Comparison of ENCODE assay signal across 29 cellular contexts in the genomic region with DNA sequence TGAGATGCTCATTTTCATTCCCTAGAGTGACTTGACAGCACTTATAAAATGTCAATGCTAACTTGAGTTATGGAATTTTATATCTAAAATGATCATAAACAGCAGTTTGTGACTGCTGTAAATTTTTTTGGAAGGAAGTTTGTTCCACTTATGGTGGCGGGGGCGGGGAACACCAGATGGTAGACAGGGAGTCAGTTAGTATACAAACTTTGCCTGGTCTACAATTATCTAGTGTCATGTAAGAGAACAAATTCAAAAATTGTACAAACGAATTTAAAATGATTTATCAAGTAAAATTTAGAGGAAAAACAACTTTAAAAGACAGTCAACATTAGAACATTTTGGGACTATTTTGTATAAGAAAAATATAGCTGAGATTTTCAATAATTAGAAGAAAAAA. TPM values are rescaled to one million over a fixed set of nuclear protein-coding genes. Genes with fewer than 3 reads are reported as not detected.
DNase-seq lines count a peak whose midpoint lies in the region; ATAC-seq, FAIRE-seq and TF ChIP-seq lines count a peak whose summit lies in the region.
"Had no signal": no experiment of that assay in that cellular context is flagged by ENCODE, and none has a peak within 500 bp of the region (broad histone marks: within the 10 kb centered on the region; RNA-seq: fewer than 3 reads in every experiment).

No MANE protein-coding gene starts in this region.

- H3K9me3 Mint-ChIP-seq in astrocyte (ENCODE audit: unreplicated experiment): peaks cover 3% of the 10 kb centered on the region
- peaks cover 7% of the 10 kb centered on the region for H3K9me3 Mint-ChIP-seq in nephron progenitor cell
- H3K9me3 Mint-ChIP-seq: activated CD4-positive, alpha-beta memory T cell treated with anti-CD3 and anti-CD28 coated beads for 36 hours; activated naive CD4-positive, alpha-beta T cell treated with anti-CD3 and anti-CD28 coated beads, Interleukin-2, amount 50 U/mL, for 24 hours; activated T-helper 17 cell treated with anti-CD3 and anti-CD28 coated beads, Interleukin-2, amount 50 U/mL, for 72 hours; stimulated activated naive CD8-positive, alpha-beta T cell treated with anti-CD3 and anti-CD28 coated beads, Interleukin-15, Interleukin-2, amounts not matched to agents 100 ng/mL and 50 ng/mL, for 24 hours; T-helper 1 cell treated with Interleukin-12 subunit alpha and Interleukin-12 subunit beta and Interleukin-4 antibody, amounts not matched to agents 30 μg/mL and 1 μg/mL, for 36 hours had no signal

- no peak for FAIRE-seq in astrocyte (lab: Jason Lieb, UNC)
- FAIRE-seq: GM18507, pancreas, small intestine, TTC549 had no signal

- H3K4me3 ChIP-seq in Loucy (ENCODE audit: low read length, poor library complexity, severe bottlenecking) (no peak overlapping the region), astrocyte (ENCODE audit: insufficient read depth, low read depth, low read length) (no peak overlapping the region)
- H3K4me3 ChIP-seq: cardiac muscle cell, esophagus muscularis mucosa, pancreas, SJSA1 had no signal

- no peak for TF ChIP-seq CTCF in Loucy (conservative IDR thresholded peaks at IDR 0.05; ENCODE audit: low read length)
- no peak for TF ChIP-seq CTCF in astrocyte (IDR thresholded peaks at IDR 0.05; ENCODE audit: insufficient read depth, low read depth, low read length)
- TF ChIP-seq CTCF in nephron progenitor cell (IDR thresholded peaks at IDR 0.05): no peak

- no peaks in the 10 kb centered on the region for H3K9me2 ChIP-seq in Loucy (replicated peaks; ENCODE audit: low read depth, low read length)

- H3F3A ChIP-seq in Loucy (ENCODE audit: low read depth): no peaks in the 10 kb centered on the region

- H3K36me3 ChIP-seq in Loucy (ENCODE audit: insufficient read depth, low read length) (no peaks in the 10 kb centered on the region), astrocyte (ENCODE audit: insufficient read depth, low read length) (no peaks in the 10 kb centered on the region)
- H3K36me3 ChIP-seq: cardiac muscle cell, esophagus muscularis mucosa, pancreas, SJSA1 had no signal

- H3K9ac ChIP-seq in Loucy (ENCODE audit: low read depth, low read length, poor library complexity, severe bottlenecking) (no peak overlapping the region), astrocyte (ENCODE audit: low read length) (no peak overlapping the region)

- ATAC-seq in HG03457 (IDR thresholded peaks at IDR 0.05; ENCODE audit: unreplicated experiment) (no peak), HG03095 (IDR thresholded peaks at IDR 0.05; ENCODE audit: unreplicated experiment) (no peak)
- ATAC-seq: activated CD4-positive, CD25-positive, alpha-beta regulatory T cell treated with anti-CD3 and anti-CD28 coated beads, Interleukin-2, amount 50 U/mL, for 24 hours; activated T-helper 17 cell treated with anti-CD3 and anti-CD28 coated beads, Interleukin-2, amount 50 U/mL, for 72 hours; foreskin keratinocyte; pancreas had no signal

- DNase-seq in DMS 273 treated with DMSO at 0.1 percent for 48 hours (lab: John Stamatoyannopoulos, UW) (peak; percentile 51), astrocyte (ENCODE audit: low read depth) (no peak), nephron progenitor cell (no peak)
- no peak for DNase-seq in activated naive CD4-positive, alpha-beta T cell treated with Interleukin-2 at 50 U/mL for 16 hours
- DNase-seq: ACHN; activated CD4-positive, alpha-beta memory T cell treated with anti-CD3 and anti-CD28 coated beads for 36 hours; activated CD8-positive, alpha-beta memory T cell treated with anti-CD3 and anti-CD28 coated beads, Interleukin-2, amount 50 U/mL, for 48 hours; DND-41; foreskin keratinocyte; immature natural killer cell; mesenchymal stem cell; naive B cell; pancreas had no signal

- H3K36me3 Mint-ChIP-seq in astrocyte (ENCODE audit: low read depth, unreplicated experiment) (no peaks in the 10 kb centered on the region), nephron progenitor cell (ENCODE audit: low read depth) (no peaks in the 10 kb centered on the region)
- H3K36me3 Mint-ChIP-seq: activated CD4-positive, alpha-beta memory T cell treated with anti-CD3 and anti-CD28 coated beads for 36 hours; activated naive CD4-positive, alpha-beta T cell treated with anti-CD3 and anti-CD28 coated beads, Interleukin-2, amount 50 U/mL, for 24 hours had no signal

- H3K27ac Mint-ChIP-seq in astrocyte (ENCODE audit: unreplicated experiment) (peak overlapping the region; percentile 20), nephron progenitor cell (no peak overlapping the region)
- H3K27ac Mint-ChIP-seq: activated CD4-positive, alpha-beta memory T cell treated with anti-CD3 and anti-CD28 coated beads for 36 hours; activated naive CD4-positive, alpha-beta T cell treated with anti-CD3 and anti-CD28 coated beads, Interleukin-2, amount 50 U/mL, for 24 hours; activated T-helper 17 cell treated with anti-CD3 and anti-CD28 coated beads, Interleukin-2, amount 50 U/mL, for 72 hours; endodermal cell; immature natural killer cell; naive B cell; stimulated activated naive CD8-positive, alpha-beta T cell treated with anti-CD3 and anti-CD28 coated beads, Interleukin-15, Interleukin-2, amounts not matched to agents 100 ng/mL and 50 ng/mL, for 24 hours; T-helper 1 cell treated with Interleukin-12 subunit alpha and Interleukin-12 subunit beta and Interleukin-4 antibody, amounts not matched to agents 30 μg/mL and 1 μg/mL, for 36 hours had no signal

- peaks cover 18% of the 10 kb centered on the region for H3K27me3 Mint-ChIP-seq in astrocyte (ENCODE audit: low read depth, unreplicated experiment)
- H3K27me3 Mint-ChIP-seq in nephron progenitor cell (ENCODE audit: low read depth, poor library complexity): peaks cover 21% of the 10 kb centered on the region

- no peak overlapping the region for H3K4me2 ChIP-seq in Loucy (ENCODE audit: low read depth, low read length, poor library complexity, severe bottlenecking)
- no peak overlapping the region for H3K4me2 ChIP-seq in astrocyte (ENCODE audit: low read length)

- no peaks in the 10 kb centered on the region for H4K20me1 ChIP-seq in Loucy (ENCODE audit: insufficient read depth, low read length, poor library complexity, severe bottlenecking)
- H4K20me1 ChIP-seq in astrocyte (ENCODE audit: insufficient read depth, low read length): no peaks in the 10 kb centered on the region

- H3K9me3 ChIP-seq in Loucy (ENCODE audit: insufficient read depth, low read depth, low read length) (no peaks in the 10 kb centered on the region; the same call in 1 of the 2 replicates), astrocyte (ENCODE audit: insufficient read depth, low read depth, low read length) (no peaks in the 10 kb centered on the region)
- H3K9me3 ChIP-seq: esophagus muscularis mucosa, pancreas, SJSA1 had no signal

- H3K27ac ChIP-seq in astrocyte (ENCODE audit: low read depth, low read length): no peak overlapping the region
- H3K27ac ChIP-seq: cardiac muscle cell, esophagus muscularis mucosa, foreskin keratinocyte, HL-60, pancreas, SJSA1 had no signal

- H3K79me2 ChIP-seq in Loucy (ENCODE audit: insufficient read depth, low read length) (no peaks in the 10 kb centered on the region), astrocyte (ENCODE audit: insufficient read depth, low read length) (no peaks in the 10 kb centered on the region)

- H3K4me3 Mint-ChIP-seq in astrocyte (ENCODE audit: unreplicated experiment) (no peak overlapping the region), nephron progenitor cell (peak overlapping the region; percentile 47)
- H3K4me3 Mint-ChIP-seq: activated CD4-positive, alpha-beta memory T cell treated with anti-CD3 and anti-CD28 coated beads for 36 hours; activated naive CD4-positive, alpha-beta T cell treated with anti-CD3 and anti-CD28 coated beads, Interleukin-2, amount 50 U/mL, for 24 hours; activated T-helper 17 cell treated with anti-CD3 and anti-CD28 coated beads, Interleukin-2, amount 50 U/mL, for 72 hours; immature natural killer cell; naive B cell; stimulated activated naive CD8-positive, alpha-beta T cell treated with anti-CD3 and anti-CD28 coated beads, Interleukin-15, Interleukin-2, amounts not matched to agents 100 ng/mL and 50 ng/mL, for 24 hours; T-helper 1 cell treated with Interleukin-12 subunit alpha and Interleukin-12 subunit beta and Interleukin-4 antibody, amounts not matched to agents 30 μg/mL and 1 μg/mL, for 36 hours had no signal

- peaks cover 6% of the 10 kb centered on the region for H3K4me1 ChIP-seq in Loucy (ENCODE audit: insufficient read depth, low read length, poor library complexity, severe bottlenecking)
- H3K4me1 ChIP-seq in astrocyte (ENCODE audit: insufficient read depth, low read length): peaks cover 15% of the 10 kb centered on the region
- H3K4me1 ChIP-seq: foreskin keratinocyte, pancreas had no signal

- no peaks in the 10 kb centered on the region for H3K27me3 ChIP-seq in Loucy (ENCODE audit: insufficient read depth, low read length, poor library complexity, severe bottlenecking)
- H3K27me3 ChIP-seq in astrocyte (ENCODE audit: insufficient read depth, low read length): peaks cover 6% of the 10 kb centered on the region
- H3K27me3 ChIP-seq: cardiac muscle cell, esophagus muscularis mucosa, pancreas had no signal

- H3K4me1 Mint-ChIP-seq in astrocyte (ENCODE audit: low read depth, unreplicated experiment) (peaks cover 16% of the 10 kb centered on the region), nephron progenitor cell (peaks cover 56% of the 10 kb centered on the region)

- H2AFZ ChIP-seq in Loucy (ENCODE audit: low read length): peak overlapping the region; percentile 64
- H2AFZ ChIP-seq in astrocyte (ENCODE audit: low read depth, low read length): no peak overlapping the region

RNA-seq across cellular contexts. Expression of a gene that starts 2.0 kb away (rescaled TPM):
- 0.67 and 0.77 TPM in 2 replicates for total RNA-seq in astrocyte
- total RNA-seq: activated CD4-positive, alpha-beta memory T cell treated with anti-CD3 and anti-CD28 coated beads for 36 hours; activated T-helper 17 cell treated with anti-CD3 and anti-CD28 coated beads, Interleukin-2, amount 50 U/mL, for 72 hours; foreskin keratinocyte had no signal
